12 cellular contexts compared by ENCODE assay signal in genomic region chr18:58046794-58047555, GRCh38. TPM values are rescaled to one million over a fixed set of nuclear protein-coding genes. Genes with fewer than 3 reads are reported as not detected.
DNase-seq lines count a peak whose midpoint lies in the region; ATAC-seq and TF ChIP-seq lines count a peak whose summit lies in the region.
"Had no signal": no experiment of that assay in that cellular context is flagged by ENCODE, and none has a peak within 500 bp of the region (broad histone marks: within the 10 kb centered on the region; RNA-seq: fewer than 3 reads in every experiment).

No MANE protein-coding gene starts in this region.

- intact Hi-C loops in MCF 10A (cut with micrococcal nuclease): no loop called here
- intact Hi-C loops in right lobe of liver (cut with DNase I): loop anchor here in 1 of 2 donors (10.0 kb wide), 1 partner anchor 78 kb away; no protein-coding TSS in a partner anchor
- intact Hi-C loops in upper lobe of right lung (cut with DNase I): loop anchor here (10.0 kb wide), 2 partner anchors 78 to 172 kb away; no protein-coding TSS in a partner anchor

- H3K36me3 ChIP-seq in right lobe of liver (no peaks in the 10 kb centered on the region), upper lobe of right lung (no peaks in the 10 kb centered on the region)

- ATAC-seq in right lobe of liver (peak in 1 of 4 donors; percentile 1), upper lobe of right lung (no peak), HG02642 (IDR thresholded peaks at IDR 0.05; ENCODE audit: poor library complexity, unreplicated experiment) (no peak)
- ATAC-seq: foreskin keratinocyte had no signal

- H3K4me1 ChIP-seq in right lobe of liver: peaks cover 0 to 26% (median 0%) of the 10 kb centered on the region in 4 donors
- peaks cover 13% of the 10 kb centered on the region for H3K4me1 ChIP-seq in upper lobe of right lung

- no peaks in the 10 kb centered on the region for H3K36me3 Mint-ChIP-seq in activated naive CD4-positive, alpha-beta T cell treated with anti-CD3 and anti-CD28 coated beads, Interleukin-2, amount 50 U/mL, for 24 hours
- H3K36me3 Mint-ChIP-seq in MCF 10A (ENCODE audit: insufficient read depth, unreplicated experiment): no peaks in the 10 kb centered on the region

- H3K27me3 Mint-ChIP-seq in activated naive CD4-positive, alpha-beta T cell treated with anti-CD3 and anti-CD28 coated beads, Interleukin-2, amount 50 U/mL, for 24 hours: no peaks in the 10 kb centered on the region
- no peaks in the 10 kb centered on the region for H3K27me3 Mint-ChIP-seq in MCF 10A (ENCODE audit: insufficient read depth, unreplicated experiment)

- H3K4me1 Mint-ChIP-seq in activated naive CD4-positive, alpha-beta T cell treated with anti-CD3 and anti-CD28 coated beads, Interleukin-2, amount 50 U/mL, for 24 hours: peaks cover 24% of the 10 kb centered on the region
- H3K4me1 Mint-ChIP-seq in MCF 10A (ENCODE audit: insufficient read depth, unreplicated experiment): peaks cover 22% of the 10 kb centered on the region

- H3K4me3 ChIP-seq in right lobe of liver: peak overlapping the region in 2 of 3 donors; percentile 81 to 86
- peak overlapping the region; percentile 78 for H3K4me3 ChIP-seq in upper lobe of right lung

- H3K9me3 Mint-ChIP-seq in activated naive CD4-positive, alpha-beta T cell treated with anti-CD3 and anti-CD28 coated beads, Interleukin-2, amount 50 U/mL, for 24 hours: no peaks in the 10 kb centered on the region
- no peaks in the 10 kb centered on the region for H3K9me3 Mint-ChIP-seq in MCF 10A (ENCODE audit: unreplicated experiment)
- H3K9me3 Mint-ChIP-seq: central memory CD8-positive, alpha-beta T cell; stimulated activated naive CD8-positive, alpha-beta T cell treated with anti-CD3 and anti-CD28 coated beads, Interleukin-15, Interleukin-2, amounts not matched to agents 100 ng/mL and 50 ng/mL, for 24 hours; T-helper 2 cell treated with Interferon-gamma antibody and Interleukin-4, amounts not matched to agents 5 μg/mL and 100 μg/mL, for 36 hours had no signal

- H3K4me3 Mint-ChIP-seq in activated naive CD4-positive, alpha-beta T cell treated with anti-CD3 and anti-CD28 coated beads, Interleukin-2, amount 50 U/mL, for 24 hours: peak overlapping the region; percentile 2
- H3K4me3 Mint-ChIP-seq in MCF 10A (ENCODE audit: unreplicated experiment): peak overlapping the region; percentile 88

- no TSS peak for BruUV-seq in MCF 10A (replicated peaks; lab: Mats Ljungman, UMichigan)

- no peak for TF ChIP-seq CTCF in MCF 10A (IDR thresholded peaks at IDR 0.05; ENCODE audit: unreplicated experiment)
- no peak for TF ChIP-seq CTCF in right lobe of liver (IDR thresholded peaks at IDR 0.05)
- no peak for TF ChIP-seq CTCF in upper lobe of right lung (IDR thresholded peaks at IDR 0.05)

- TF ChIP-seq POLR2A in right lobe of liver (IDR thresholded peaks at IDR 0.05): no peak

- WGBS in right lobe of liver (ENCODE audit: insufficient coverage, low coverage, low lambda C conversion rate, missing lambda C conversion rate): 43% methylated on average over 11 of the region's 12 CpGs

- POLR2A ChIA-PET in MCF 10A (lab: Yijun Ruan, JAX): interaction anchor here (1.0 to 4.6 kb wide), 19 partner anchors 8 to 450 kb away, joined by 3 to 65 read pairs (median 7); no protein-coding TSS in a partner anchor

- H3K27me3 ChIP-seq in right lobe of liver (no peaks in the 10 kb centered on the region), upper lobe of right lung (no peaks in the 10 kb centered on the region)
- H3K27me3 ChIP-seq: foreskin keratinocyte had no signal

- H3K27ac Mint-ChIP-seq in activated naive CD4-positive, alpha-beta T cell treated with anti-CD3 and anti-CD28 coated beads, Interleukin-2, amount 50 U/mL, for 24 hours: no peak overlapping the region
- peak overlapping the region; percentile 80 for H3K27ac Mint-ChIP-seq in MCF 10A (ENCODE audit: low read depth, unreplicated experiment)
- H3K27ac Mint-ChIP-seq: stimulated activated naive CD8-positive, alpha-beta T cell treated with anti-CD3 and anti-CD28 coated beads, Interleukin-15, Interleukin-2, amounts not matched to agents 100 ng/mL and 50 ng/mL, for 24 hours; T-helper 2 cell treated with Interferon-gamma antibody and Interleukin-4, amounts not matched to agents 5 μg/mL and 100 μg/mL, for 36 hours had no signal

- no peak for DNase-seq in activated naive CD4-positive, alpha-beta T cell (lab: John Stamatoyannopoulos, UW)
- no peak for DNase-seq in MCF 10A (ENCODE audit: unreplicated experiment)
- DNase-seq in right lobe of liver: no peak
- no peak for DNase-seq in upper lobe of right lung
- DNase-seq in SHP77 (lab: John Stamatoyannopoulos, UW): no peak
- DNase-seq in GF-D8 (lab: John Stamatoyannopoulos, UW): no peak
- DNase-seq: foreskin keratinocyte had no signal

- H3K9me3 ChIP-seq in right lobe of liver (no peaks in the 10 kb centered on the region), upper lobe of right lung (no peaks in the 10 kb centered on the region)

- H3K27ac ChIP-seq in right lobe of liver (peak overlapping the region; percentile 87 to 95 (median 91)), upper lobe of right lung (no peak overlapping the region)

- CTCF ChIA-PET in MCF 10A (lab: Yijun Ruan, JAX): interaction anchor here (0.9 to 4.6 kb wide), 11 partner anchors 9 to 275 kb away, joined by 3 to 33 read pairs (median 6); no protein-coding TSS in a partner anchor

RNA-seq across cellular contexts. Expression of gene NEDD4L, which starts 2.9 kb away (rescaled TPM):
- total RNA-seq in MCF 10A (2022) (75.1 and 108 TPM in 2 replicates), right lobe of liver (10 to 100 TPM; 21.5 to 41.0 (median 33.2) TPM), upper lobe of right lung (192 TPM)
